17 cellular contexts compared by ENCODE assay signal in the genomic region with DNA sequence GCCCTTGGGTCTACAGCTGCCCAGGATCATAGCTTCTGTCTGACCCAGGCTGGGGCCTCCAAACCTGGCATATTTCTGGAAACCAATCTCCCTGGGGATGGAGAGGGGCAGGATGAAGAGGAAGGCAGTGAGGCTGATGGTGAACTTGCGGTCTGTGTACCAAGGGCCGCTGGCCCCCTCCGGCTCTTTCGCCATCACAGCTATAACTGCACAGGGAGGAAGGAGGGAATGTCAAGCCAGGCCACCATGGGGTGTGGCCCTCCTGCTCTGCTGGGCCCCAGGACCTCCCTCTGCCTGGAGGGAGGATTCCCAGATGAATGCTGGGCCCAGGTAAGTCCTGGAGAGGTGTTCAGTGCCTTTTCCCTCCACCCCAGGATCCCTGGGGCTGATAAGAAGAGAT.
"Had no signal": no experiment of that assay in that cellular context is flagged by ENCODE, and none has a peak within 500 bp of the region (broad histone marks: within the 10 kb centered on the region; RNA-seq: fewer than 3 reads in every experiment).

No MANE protein-coding gene starts in this region.

- H3K36me3 ChIP-seq: SJCRH30 had no signal

- H3K9me3 ChIP-seq: Peyer's patch, SJCRH30 had no signal

- H3K4me3 ChIP-seq: Peyer's patch, SJCRH30 had no signal

- H3K27me3 ChIP-seq: Peyer's patch, SJCRH30 had no signal

- H3K4me1 ChIP-seq: SJCRH30 had no signal

- H3K27ac ChIP-seq: HL-60, Peyer's patch, SJCRH30 had no signal

- DNase-seq: KBM-7, NCI-H1048, NCI-H1105, NCI-H1417, NCI-H1436 treated with DMSO at 0.1 percent for 48 hours, NCI-H1694, NCI-H187 treated with DMSO at 0.1 percent for 48 hours, NCI-H2029 treated with DMSO at 0.1 percent for 48 hours, NCI-H2227 treated with DMSO at 0.1 percent for 48 hours, NCI-H510A, NCI-H524 treated with DMSO at 0.1 percent for 48 hours, NCI-H69, NCI-H774, Peyer's patch, SHP77 treated with DMSO at 0.1 percent for 48 hours, SJCRH30 had no signal
